In genomic region chr19:2475018-2475701, GRCh38 we compare ENCODE assay signal across 1 cellular context.
TF ChIP-seq lines count a peak whose summit lies in the region.

No MANE protein-coding gene starts in this region.

TF ChIP-seq in GM12878, 131 proteins besides CTCF, POLR2A, EP300 and RAD21 (continued from another document and continues in another):
- TF ChIP-seq CUX1 (IDR thresholded peaks at IDR 0.05; ENCODE audit: insufficient replicate concordance, low read depth, low read length) (no peak), HDGF (IDR thresholded peaks at IDR 0.05) (no peak; the same call in 1 of the 2 replicates), SRF (IDR thresholded peaks at IDR 0.05; ENCODE audit: low read depth in 2 of 2, low read length in 2 of 2) (no peak), SPI1 (IDR thresholded peaks at IDR 0.05; ENCODE audit: borderline replicate concordance, insufficient read depth, low read depth, low read length) (no peak), KAT2A (conservative IDR thresholded peaks at IDR 0.05; ENCODE audit: control insufficient read depth, low read depth, low read length) (no peak), CEBPB (IDR thresholded peaks at IDR 0.05; ENCODE audit: borderline replicate concordance in 1 of 2, low read depth in 2 of 2, low read length in 2 of 2) (no peak), ZBED1 (IDR thresholded peaks at IDR 0.05; ENCODE audit: borderline replicate concordance) (no peak), E2F8 (IDR thresholded peaks at IDR 0.05; ENCODE audit: low read depth, partially characterized antibody) (no peak), MAX (IDR thresholded peaks at IDR 0.05; ENCODE audit: low read depth, low read length) (no peak), POLR2AphosphoS2 (IDR thresholded peaks at IDR 0.05; ENCODE audit: low read depth, low read length) (no peak), FOXM1 (IDR thresholded peaks at IDR 0.05; ENCODE audit: low read depth, low read length) (0 out of 2 replicates have a peak, but pooled peaks have one; percentile 7), NR2C2 (IDR thresholded peaks at IDR 0.05; ENCODE audit: borderline replicate concordance, control insufficient read depth, insufficient read length, low read depth) (no peak), ZNF207 (IDR thresholded peaks at IDR 0.05; ENCODE audit: borderline replicate concordance) (no peak), TARDBP (IDR thresholded peaks at IDR 0.05; ENCODE audit: borderline replicate concordance) (no peak), BACH1 (IDR thresholded peaks at IDR 0.05; ENCODE audit: borderline replicate concordance) (peak; percentile 10), CBX5 (IDR thresholded peaks at IDR 0.05; ENCODE audit: low read depth) (no peak), EZH2 (IDR thresholded peaks at IDR 0.05; ENCODE audit: borderline replicate concordance, control insufficient read depth, low read depth, low read length) (no peak), RFX5 (IDR thresholded peaks at IDR 0.05; ENCODE audit: low read depth, low read length) (no peak), EGR1 (IDR thresholded peaks at IDR 0.05; ENCODE audit: borderline replicate concordance in 1 of 2, low read depth in 2 of 2, low read length in 2 of 2) (peak in 1 of 2 experiments; percentile 93; a peak in 2 of 3 replicates), HSF1 (IDR thresholded peaks at IDR 0.05; ENCODE audit: low read depth, low read length) (no peak), RELB (IDR thresholded peaks at IDR 0.05; ENCODE audit: low read depth) (no peak; the same call in 1 of the 2 replicates), MTA2 (IDR thresholded peaks at IDR 0.05; ENCODE audit: low read depth) (no peak), WRNIP1 (IDR thresholded peaks at IDR 0.05; ENCODE audit: borderline replicate concordance, low read depth, low read length) (no peak), YBX1 (IDR thresholded peaks at IDR 0.05) (no peak), POU2F2 (IDR thresholded peaks at IDR 0.05; ENCODE audit: borderline replicate concordance, low read depth, low read length) (no peak), IRF5 (IDR thresholded peaks at IDR 0.05; ENCODE audit: borderline replicate concordance) (no peak), CHD2 (IDR thresholded peaks at IDR 0.05; ENCODE audit: borderline replicate concordance, low read depth, low read length) (no peak), MEF2A (IDR thresholded peaks at IDR 0.05; ENCODE audit: insufficient read depth, low read depth, low read length) (no peak), IRF3 (IDR thresholded peaks at IDR 0.05) (no peak), SP1 (IDR thresholded peaks at IDR 0.05; ENCODE audit: low read depth, low read length) (no peak), SIX5 (IDR thresholded peaks at IDR 0.05; ENCODE audit: low read depth, low read length, severe bottlenecking) (no peak), ATF7 (IDR thresholded peaks at IDR 0.05; ENCODE audit: low read depth) (no peak), JUND (IDR thresholded peaks at IDR 0.05; ENCODE audit: low read depth, low read length) (no peak), RCOR1 (conservative IDR thresholded peaks at IDR 0.05; ENCODE audit: low read depth, low read length) (peak; percentile 56; the same call in 1 of the 2 replicates), SMARCA5 (IDR thresholded peaks at IDR 0.05) (peak; percentile 99), CREM (IDR thresholded peaks at IDR 0.05; ENCODE audit: low read depth) (no peak), MLLT1 (IDR thresholded peaks at IDR 0.05) (no peak), SREBF2 (IDR thresholded peaks at IDR 0.05; ENCODE audit: low read length) (no peak), EED (IDR thresholded peaks at IDR 0.05; ENCODE audit: low read depth) (peak; percentile 52), SIN3A (IDR thresholded peaks at IDR 0.05; ENCODE audit: low read depth, low read length) (peak; percentile 32; the same call in 1 of the 2 replicates), ZZZ3 (IDR thresholded peaks at IDR 0.05; ENCODE audit: control insufficient read depth, insufficient read length, low read depth) (no peak), NFIC (IDR thresholded peaks at IDR 0.05; ENCODE audit: low read depth, low read length) (no peak), ZNF384 (IDR thresholded peaks at IDR 0.05; ENCODE audit: borderline replicate concordance, low read depth, low read length) (no peak), RB1 (IDR thresholded peaks at IDR 0.05; ENCODE audit: borderline replicate concordance) (no peak), CREB1 (IDR thresholded peaks at IDR 0.05; ENCODE audit: low read depth) (0 out of 2 replicates have a peak, but pooled peaks have one; percentile 7), IRF4 (IDR thresholded peaks at IDR 0.05; ENCODE audit: low read depth, low read length) (no peak; the same call in 1 of the 2 replicates), MXI1 (IDR thresholded peaks at IDR 0.05; ENCODE audit: low read depth, low read length) (peak; percentile 68), FOS (IDR thresholded peaks at IDR 0.05; ENCODE audit: borderline replicate concordance, extremely low read depth, insufficient read length) (no peak)
